In genomic region chr7:47991741-47992311, GRCh38 we compare ENCODE assay signal across 8 cellular contexts. TPM values are rescaled to one million over a fixed set of nuclear protein-coding genes. Genes with fewer than 3 reads are reported as not detected.
DNase-seq lines count a peak whose midpoint lies in the region; ATAC-seq and TF ChIP-seq lines count a peak whose summit lies in the region.

No MANE protein-coding gene starts in this region.

- peak overlapping the region; percentile 86 for H3K4me2 ChIP-seq in DOHH2 (ENCODE audit: low read length)

- peaks cover 6% of the 10 kb centered on the region for H3F3A ChIP-seq in DOHH2 (ENCODE audit: control insufficient read depth, insufficient read depth)

- peak; percentile 58 for DNase-seq in HuH-7.5 (ENCODE audit: low spot score)
- DNase-seq in T follicular helper cell (ENCODE audit: low read depth): peak; percentile 70
- DNase-seq in amniotic epithelial cell (ENCODE audit: low read depth): peak; percentile 63
- DNase-seq in right atrium auricular region (ENCODE audit: low spot score): peak; percentile 86
- DNase-seq in putamen (ENCODE audit: low spot score): peak; percentile 69
- peak in 1 of 2 donors; percentile 90 for DNase-seq in vagina (ENCODE audit: extremely low spot score in 2 of 2)

- H3K27me3 ChIP-seq in DOHH2 (ENCODE audit: control insufficient read depth, low read length): no peaks in the 10 kb centered on the region
- H3K27me3 ChIP-seq in right atrium auricular region: no peaks in the 10 kb centered on the region
- no peaks in the 10 kb centered on the region for H3K27me3 ChIP-seq in vagina

- no peaks in the 10 kb centered on the region for H3K79me2 ChIP-seq in DOHH2 (ENCODE audit: control insufficient read depth, low read length)

- H3K4me1 ChIP-seq in DOHH2 (ENCODE audit: control insufficient read depth, low read length) (peaks cover 17% of the 10 kb centered on the region), right atrium auricular region (no peaks in the 10 kb centered on the region), vagina (no peaks in the 10 kb centered on the region)

- H4K20me1 ChIP-seq in DOHH2 (ENCODE audit: control insufficient read depth, insufficient read depth, low read depth, low read length): no peaks in the 10 kb centered on the region

- H3K9me3 ChIP-seq in DOHH2 (ENCODE audit: control insufficient read depth, insufficient read depth, low read length): no peaks in the 10 kb centered on the region
- no peaks in the 10 kb centered on the region for H3K9me3 ChIP-seq in right atrium auricular region
- no peaks in the 10 kb centered on the region for H3K9me3 ChIP-seq in vagina

- peak overlapping the region; percentile 82 for H3K4me3 ChIP-seq in DOHH2 (ENCODE audit: low read length)
- peak overlapping the region; percentile 37 to 50 for H3K4me3 ChIP-seq in right atrium auricular region
- H3K4me3 ChIP-seq in vagina: peak overlapping the region; percentile 49 to 52

- H3K36me3 ChIP-seq in DOHH2 (ENCODE audit: control insufficient read depth, low read length) (no peaks in the 10 kb centered on the region), right atrium auricular region (no peaks in the 10 kb centered on the region), vagina (no peaks in the 10 kb centered on the region)

- H3K27ac ChIP-seq in DOHH2 (ENCODE audit: low read depth, low read length) (peak overlapping the region; percentile 71), right atrium auricular region (peak overlapping the region; percentile 15 to 64), vagina (peak overlapping the region; percentile 54)

- intact Hi-C loops in vagina (cut with DNase I): loop anchor here (5.0 kb wide), 1 partner anchor 120 kb away; no protein-coding TSS in a partner anchor

- ATAC-seq in GM21528 (IDR thresholded peaks at IDR 0.05; ENCODE audit: low FRiP score, unreplicated experiment): peak; percentile 100

- TF ChIP-seq CTCF in DOHH2 (IDR thresholded peaks at IDR 0.05; ENCODE audit: low read depth, low read length, poor library complexity, severe bottlenecking) (peak; percentile 81), right atrium auricular region (IDR thresholded peaks at IDR 0.05) (peak; percentile 42 to 83), vagina (IDR thresholded peaks at IDR 0.05) (peak; percentile 35 to 67 (median 57))

- TF ChIP-seq POLR2A in vagina (IDR thresholded peaks at IDR 0.05): no peak

- H3K9me2 ChIP-seq in DOHH2 (replicated peaks; ENCODE audit: control insufficient read depth, low read length): no peaks in the 10 kb centered on the region

RNA-seq across cellular contexts. Expression of gene HUS1, which starts 12.4 kb away (rescaled TPM):
- total RNA-seq in right atrium auricular region: 10 to 100 TPM; 19.7 to 25.4 TPM
- 28.5 TPM for total RNA-seq in vagina

RNA-seq across cellular contexts. Expression of gene SUN3, which starts 37.1 kb away (rescaled TPM):
- total RNA-seq in right atrium auricular region (not detected), vagina (not detected)

RNA-seq across cellular contexts. Expression of gene C7orf57, which starts 43.5 kb away (rescaled TPM):
- total RNA-seq in right atrium auricular region (not detected), vagina (not detected)

RNA-seq across cellular contexts. Expression of gene PKD1L1, which starts 43.6 kb away (rescaled TPM):
- total RNA-seq in right atrium auricular region (1 to 10 TPM in 1 of 2 donors, under 1 TPM in 1; 0.98 to 1.1 TPM), vagina (0.49 TPM)
